ENCODE assay signal across 9 cellular contexts in the genomic region with DNA sequence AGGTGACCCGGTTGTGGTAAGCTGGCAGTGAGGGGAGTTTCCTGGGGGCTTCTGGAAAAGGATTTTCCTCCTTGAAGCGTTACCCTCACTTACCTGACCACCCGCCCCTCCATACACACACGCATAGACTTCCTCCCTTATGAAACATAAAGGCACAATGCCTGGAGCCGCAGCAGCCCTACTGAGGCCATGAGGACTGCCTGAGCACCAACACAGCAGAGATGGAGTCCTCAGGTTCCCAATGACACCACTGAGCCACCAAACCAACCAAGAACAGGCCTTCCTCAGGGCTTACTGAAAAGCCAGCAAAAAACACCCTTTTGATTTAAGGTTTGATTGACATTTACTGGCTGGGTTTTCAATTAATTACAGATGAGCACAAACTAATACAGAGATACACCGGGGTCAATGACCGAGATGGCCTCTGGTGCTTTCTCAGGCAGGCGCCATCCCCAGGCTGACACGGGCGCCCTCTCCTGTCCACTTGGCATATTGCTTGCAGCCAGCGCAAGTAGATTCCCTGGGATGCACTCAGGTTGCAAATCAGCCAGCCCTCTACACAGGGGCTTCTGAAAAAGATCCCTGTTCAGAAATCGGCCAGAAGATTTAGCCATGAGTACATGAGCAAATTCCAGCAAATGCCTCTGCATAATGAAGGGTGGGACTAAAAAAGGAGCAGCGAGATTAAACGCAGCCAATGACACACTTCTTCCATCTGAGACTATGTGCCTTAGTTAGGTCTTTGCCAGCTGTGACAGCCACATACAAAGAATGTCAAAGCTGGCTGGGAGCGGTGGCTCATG. TPM values are rescaled to one million over a fixed set of nuclear protein-coding genes. Genes with fewer than 3 reads are reported as not detected.
A peak's percentile ranks its signal among the peaks of the same experiment; 100 is the strongest.
DNase-seq lines count a peak whose midpoint lies in the region; ATAC-seq and TF ChIP-seq lines count a peak whose summit lies in the region.
"Had no signal": no experiment of that assay in that cellular context is flagged by ENCODE, and none has a peak within 500 bp of the region (broad histone marks: within the 10 kb centered on the region; RNA-seq: fewer than 3 reads in every experiment).

No MANE protein-coding gene starts in this region.

- H3K27ac Mint-ChIP-seq in CD4-positive, alpha-beta memory T cell: peak overlapping the region in 5 of 7 donors; percentile 29 to 88 (median 74)
- peak overlapping the region; percentile 49 for H3K27ac Mint-ChIP-seq in activated CD4-positive, alpha-beta T cell treated with anti-CD3 and anti-CD28 coated beads for 36 hours
- no peak overlapping the region for H3K27ac Mint-ChIP-seq in memory B cell

- POLR2A ChIA-PET in CD4-positive, alpha-beta memory T cell (lab: Charles Lee; ENCODE audit: partially characterized antibody): no interaction called here
- POLR2A ChIA-PET in activated CD4-positive, alpha-beta T cell treated with anti-CD3 and anti-CD28 coated beads for 36 hours (lab: Charles Lee): no interaction called here

- H3K27me3 Mint-ChIP-seq in CD4-positive, alpha-beta memory T cell: no peaks in the 10 kb centered on the region
- H3K27me3 Mint-ChIP-seq in activated CD4-positive, alpha-beta T cell treated with anti-CD3 and anti-CD28 coated beads for 36 hours: no peaks in the 10 kb centered on the region
- no peaks in the 10 kb centered on the region for H3K27me3 Mint-ChIP-seq in memory B cell
- H3K27me3 Mint-ChIP-seq: IgD-negative memory B cell had no signal

- no peaks in the 10 kb centered on the region for H3K27me3 ChIP-seq in CD4-positive, alpha-beta memory T cell (ENCODE audit: insufficient read depth, low read length)

- DNase-seq in CD4-positive, alpha-beta memory T cell: peak; percentile 28 to 46 (median 37)
- DNase-seq in KBM-7 (peak; percentile 54), coronary artery (ENCODE audit: low spot score) (no peak), memory B cell (ENCODE audit: low spot score in 2 of 2) (peak; percentile 63 to 71), NCI-H2081 (lab: John Stamatoyannopoulos, UW) (no peak)
- peak; percentile 84 for DNase-seq in activated CD4-positive, alpha-beta T cell treated with anti-CD3 and anti-CD28 coated beads for 36 hours
- peak; percentile 27 to 41 for DNase-seq in stimulated activated CD8-positive, alpha-beta memory T cell treated with anti-CD3 and anti-CD28 coated beads, Interleukin-7, amount 100 ng/mL, for 48 hours (ENCODE audit: extremely low read depth in 1 of 2, low read depth in 1 of 2)

- no peaks in the 10 kb centered on the region for H3K9me3 Mint-ChIP-seq in CD4-positive, alpha-beta memory T cell
- H3K9me3 Mint-ChIP-seq in activated CD4-positive, alpha-beta T cell treated with anti-CD3 and anti-CD28 coated beads for 36 hours (ENCODE audit: low read depth): no peaks in the 10 kb centered on the region
- H3K9me3 Mint-ChIP-seq in memory B cell: no peaks in the 10 kb centered on the region
- H3K9me3 Mint-ChIP-seq: IgD-negative memory B cell had no signal

- peak; percentile 87 for ATAC-seq in activated CD4-positive, alpha-beta T cell treated with anti-CD3 and anti-CD28 coated beads for 36 hours
- ATAC-seq in memory B cell (ENCODE audit: low read depth): peak; percentile 79
- no peak for ATAC-seq in HG02588 (IDR thresholded peaks at IDR 0.05; ENCODE audit: unreplicated experiment)

- CTCF ChIA-PET in CD4-positive, alpha-beta memory T cell (lab: Charles Lee; ENCODE audit: partially characterized antibody): interaction anchor here (0.8 to 0.9 kb wide), 2 partner anchors 18 to 75 kb away, joined by 3 read pairs; no protein-coding TSS in a partner anchor
- CTCF ChIA-PET in activated CD4-positive, alpha-beta T cell treated with anti-CD3 and anti-CD28 coated beads for 36 hours (lab: Charles Lee): interaction anchor here (0.7 to 1.8 kb wide), 4 partner anchors 11 to 108 kb away, joined by 3 to 8 read pairs (median 5); no protein-coding TSS in a partner anchor

- no peaks in the 10 kb centered on the region for H3K36me3 Mint-ChIP-seq in CD4-positive, alpha-beta memory T cell
- H3K36me3 Mint-ChIP-seq in activated CD4-positive, alpha-beta T cell treated with anti-CD3 and anti-CD28 coated beads for 36 hours (ENCODE audit: low read depth): peaks cover 3% of the 10 kb centered on the region
- no peaks in the 10 kb centered on the region for H3K36me3 Mint-ChIP-seq in memory B cell

- no peak overlapping the region for H3K27ac ChIP-seq in CD4-positive, alpha-beta memory T cell (ENCODE audit: low read depth, low read length)
- H3K27ac ChIP-seq in coronary artery: no peak overlapping the region

- intact Hi-C loops in CD4-positive, alpha-beta memory T cell (cut with micrococcal nuclease): no loop called here
- intact Hi-C loops in activated CD4-positive, alpha-beta T cell treated with anti-CD3 and anti-CD28 coated beads for 36 hours (cut with DNase I, micrococcal nuclease): loop anchor here in 1 of 2 experiments (1.0 to 2.0 kb wide), 2 partner anchors 27 to 47 kb away; no protein-coding TSS in a partner anchor

- H3K4me3 Mint-ChIP-seq in CD4-positive, alpha-beta memory T cell: peak overlapping the region in 1 of 8 donors; percentile 65
- H3K4me3 Mint-ChIP-seq in activated CD4-positive, alpha-beta T cell treated with anti-CD3 and anti-CD28 coated beads for 36 hours: no peak overlapping the region
- no peak overlapping the region for H3K4me3 Mint-ChIP-seq in memory B cell

- no peaks in the 10 kb centered on the region for H3K36me3 ChIP-seq in CD4-positive, alpha-beta memory T cell (ENCODE audit: insufficient read depth, low read length)

- TF ChIP-seq CTCF in coronary artery (IDR thresholded peaks at IDR 0.05): peak; percentile 66

- in situ Hi-C loops in KBM-7 (cut with MboI; ENCODE audit: low pct_unique_long_range_greater_than_20kb, low sequenced_read_pairs): no loop called here

- H3K4me1 ChIP-seq in CD4-positive, alpha-beta memory T cell (ENCODE audit: insufficient read depth, low read length): no peaks in the 10 kb centered on the region

- H3K4me3 ChIP-seq in CD4-positive, alpha-beta memory T cell (ENCODE audit: low read length in 2 of 2): no peak overlapping the region
- H3K4me3 ChIP-seq in coronary artery: no peak overlapping the region

- peaks cover 1 to 8% (median 7%) of the 10 kb centered on the region in 4 donors for H3K4me1 Mint-ChIP-seq in CD4-positive, alpha-beta memory T cell
- H3K4me1 Mint-ChIP-seq in activated CD4-positive, alpha-beta T cell treated with anti-CD3 and anti-CD28 coated beads for 36 hours: peaks cover 4% of the 10 kb centered on the region
- H3K4me1 Mint-ChIP-seq in memory B cell: peaks cover 8% of the 10 kb centered on the region

- no peaks in the 10 kb centered on the region for H3K9me3 ChIP-seq in CD4-positive, alpha-beta memory T cell (ENCODE audit: control insufficient read depth in 1 of 2, low read length in 2 of 2)

RNA-seq across cellular contexts. Expression of a gene that starts 14.8 kb away (rescaled TPM):
- total RNA-seq in CD4-positive, alpha-beta memory T cell: 10 to 100 TPM in 1 of 2 experiments, 1 to 10 TPM in 1; 9.9 to 10.8 TPM
- polyA plus RNA-seq in CD4-positive, alpha-beta memory T cell: 10 to 100 TPM in 1 of 2 donors, 1 to 10 TPM in 1; 4.4 to 12.9 TPM
- total RNA-seq in activated CD4-positive, alpha-beta T cell treated with anti-CD3 and anti-CD28 coated beads for 36 hours: 10 to 100 TPM; 13.8 to 14.4 TPM

RNA-seq across cellular contexts. Expression of a gene that starts 32.2 kb away (rescaled TPM):
- total RNA-seq in CD4-positive, alpha-beta memory T cell: not detected
- not detected for polyA plus RNA-seq in CD4-positive, alpha-beta memory T cell
- not detected for total RNA-seq in activated CD4-positive, alpha-beta T cell treated with anti-CD3 and anti-CD28 coated beads for 36 hours
- polyA plus RNA-seq: IgD-negative memory B cell had no signal

Comparison
In these comparisons a context has a peak if more than half of its experiments do, and no peak if none do; other contexts are left out.
1. DNase-seq: peak in CD4-positive, alpha-beta memory T cell (5 of 5), KBM-7 (single experiment), activated CD4-positive, alpha-beta T cell treated with anti-CD3 and anti-CD28 coated beads for 36 hours (single experiment), memory B cell (2 of 2) and stimulated activated CD8-positive, alpha-beta memory T cell treated with anti-CD3 and anti-CD28 coated beads, Interleukin-7, amount 100 ng/mL, for 48 hours (2 of 2); none in coronary artery (single experiment) and NCI-H2081 (0 of 2).